In genomic region chr2:113078350-113078839, GRCh38 we compare ENCODE assay signal across 12 cellular contexts. TPM values are rescaled to one million over a fixed set of nuclear protein-coding genes. Genes with fewer than 3 reads are reported as not detected.
DNase-seq lines count a peak whose midpoint lies in the region; ATAC-seq and TF ChIP-seq lines count a peak whose summit lies in the region.
"Had no signal": no experiment of that assay in that cellular context is flagged by ENCODE, and none has a peak within 500 bp of the region (broad histone marks: within the 10 kb centered on the region; RNA-seq: fewer than 3 reads in every experiment).

No MANE protein-coding gene starts in this region.

- POLR2A ChIA-PET in Caco-2 (lab: Charles Lee), result no interaction called here

- in situ Hi-C loops in GM13977 (cut with MboI; ENCODE audit: low pct_unique_long_range_greater_than_20kb, low sequenced_read_pairs, unreplicated experiment), result no loop called here

- no peaks in the 10 kb centered on the region for H3K4me1 Mint-ChIP-seq in Caco-2 (ENCODE audit: low read depth, unreplicated experiment)
- H3K4me1 Mint-ChIP-seq: brain had no signal

- no peaks in the 10 kb centered on the region for H3K27me3 Mint-ChIP-seq in Caco-2 (ENCODE audit: insufficient read depth, unreplicated experiment)

- no TSS peak for BruUV-seq in Caco-2 (replicated peaks; lab: Mats Ljungman, UMichigan)

- intact Hi-C loops in Caco-2 (cut with micrococcal nuclease; ENCODE audit: unreplicated experiment), result no loop called here

- TF ChIP-seq POLR2A in suprapubic skin (IDR thresholded peaks at IDR 0.05), result no peak

- no peaks in the 10 kb centered on the region for H3K27me3 ChIP-seq in RWPE2 (ENCODE audit: insufficient read depth, poor library complexity, severe bottlenecking)
- H3K27me3 ChIP-seq in kidney epithelial cell (ENCODE audit: control insufficient read depth, insufficient read depth, low read length), result no peaks in the 10 kb centered on the region
- no peaks in the 10 kb centered on the region for H3K27me3 ChIP-seq in suprapubic skin
- H3K27me3 ChIP-seq in Caco-2 (replicated peaks; ENCODE audit: control insufficient read depth, insufficient read depth, low read length), result no peaks in the 10 kb centered on the region; the same call in 1 of the 2 replicates
- H3K27me3 ChIP-seq: uterus had no signal

- H3K4me3 Mint-ChIP-seq in Caco-2 (ENCODE audit: unreplicated experiment), result no peak overlapping the region
- H3K4me3 Mint-ChIP-seq: brain had no signal

- H3K9me3 ChIP-seq in RWPE2 (ENCODE audit: severe bottlenecking) (no peaks in the 10 kb centered on the region), suprapubic skin (no peaks in the 10 kb centered on the region), Caco-2 (no peaks in the 10 kb centered on the region)
- H3K9me3 ChIP-seq: uterus had no signal

- TF ChIP-seq CTCF in RWPE2 (IDR thresholded peaks at IDR 0.05; ENCODE audit: poor library complexity, severe bottlenecking) (peak; percentile 16), kidney epithelial cell (IDR thresholded peaks at IDR 0.05; ENCODE audit: insufficient read depth, low read length, poor library complexity, severe bottlenecking) (no peak), suprapubic skin (IDR thresholded peaks at IDR 0.05) (no peak), Caco-2 (IDR thresholded peaks at IDR 0.05; ENCODE audit: insufficient read depth in 1 of 2, low read depth in 1 of 2, low read length in 1 of 2, severe bottlenecking in 1 of 2, unreplicated experiment in 1 of 2) (no peak), GM13977 (IDR thresholded peaks at IDR 0.05; ENCODE audit: extremely low read depth, insufficient read depth, missing control alignments) (no peak)

- peaks cover 26% of the 10 kb centered on the region for H3K4me1 ChIP-seq in RWPE2 (ENCODE audit: insufficient read depth, poor library complexity, severe bottlenecking)
- H3K4me1 ChIP-seq in suprapubic skin, result peaks cover 17% of the 10 kb centered on the region
- H3K4me1 ChIP-seq in Caco-2, result no peaks in the 10 kb centered on the region
- H3K4me1 ChIP-seq: uterus had no signal

- H3K27ac ChIP-seq in RWPE2 (ENCODE audit: poor library complexity, severe bottlenecking), result peak overlapping the region; percentile 86
- peak overlapping the region; percentile 20 for H3K27ac ChIP-seq in suprapubic skin
- H3K27ac ChIP-seq: uterus had no signal

- H3K36me3 ChIP-seq in RWPE2 (ENCODE audit: low read depth) (no peaks in the 10 kb centered on the region), kidney epithelial cell (ENCODE audit: control insufficient read depth, insufficient read depth, low read length) (no peaks in the 10 kb centered on the region), suprapubic skin (no peaks in the 10 kb centered on the region), Caco-2 (ENCODE audit: control insufficient read depth, insufficient read depth, low read length) (no peaks in the 10 kb centered on the region)
- H3K36me3 ChIP-seq: uterus had no signal

- H3K27ac Mint-ChIP-seq in Caco-2 (ENCODE audit: unreplicated experiment), result no peak overlapping the region
- H3K27ac Mint-ChIP-seq: brain had no signal

- ATAC-seq in RWPE2 (ENCODE audit: low read depth) (peak; percentile 79), GM21529 (IDR thresholded peaks at IDR 0.05; ENCODE audit: unreplicated experiment) (no peak)

- no peaks in the 10 kb centered on the region for H3K9me3 Mint-ChIP-seq in Caco-2 (ENCODE audit: unreplicated experiment)

- DNase-seq in HPDE6-E6E7 (ENCODE audit: extremely low spot score) (peak; percentile 76), RWPE2 (ENCODE audit: low spot score) (peak; percentile 75), kidney epithelial cell (ENCODE audit: low read depth) (peak; percentile 67), suprapubic skin (ENCODE audit: low spot score in 2 of 2) (no peak), Caco-2 (no peak), GM13977 (ENCODE audit: low spot score) (no peak)
- DNase-seq: activated T-cell treated with anti-CD3 and anti-CD28 coated beads for 4 hours, DND-41, NCI-H146, uterus had no signal

- CTCF ChIA-PET in Caco-2 (lab: Charles Lee), result no interaction called here

- no peaks in the 10 kb centered on the region for H3K36me3 Mint-ChIP-seq in Caco-2 (ENCODE audit: insufficient read depth, unreplicated experiment)
- H3K36me3 Mint-ChIP-seq: brain had no signal

- no peak for TF ChIP-seq EP300 in suprapubic skin (IDR thresholded peaks at IDR 0.05)

- H3K4me3 ChIP-seq in RWPE2 (ENCODE audit: severe bottlenecking) (no peak overlapping the region), kidney epithelial cell (ENCODE audit: low read depth, low read length) (no peak overlapping the region), suprapubic skin (no peak overlapping the region), Caco-2 (ENCODE audit: low read depth, low read length) (no peak overlapping the region)
- H3K4me3 ChIP-seq: uterus had no signal

- WGBS in suprapubic skin, result 35% methylated on average over 6 of the region's 6 CpGs

RNA-seq across cellular contexts. Expression of gene IL1F10, which starts 10.6 kb away (rescaled TPM):
- total RNA-seq in kidney epithelial cell (not detected in 2 replicates), suprapubic skin (10 to 100 TPM in 3 of 4 donors, under 1 TPM in 1; 0.80 to 23.2 (median 18.3) TPM), Caco-2 (2022) (not detected in 2 replicates)
- total RNA-seq: uterus had no signal

RNA-seq across cellular contexts. Expression of gene IL36RN, which starts 19.4 kb away (rescaled TPM):
- total RNA-seq in kidney epithelial cell (0.04 and 0.34 TPM in 2 replicates), suprapubic skin (10 to 100 TPM in 3 of 4 donors, 1 to 10 TPM in 1; 7.7 to 73.9 (median 37.1) TPM), Caco-2 (2022) (0.19 TPM in 1 of 2 replicates, not detected in the other)
- total RNA-seq: uterus had no signal

RNA-seq across cellular contexts. Expression of gene IL36B, which starts 25.7 kb away (rescaled TPM):
- total RNA-seq in kidney epithelial cell (not detected in 2 replicates), suprapubic skin (1 to 10 TPM; 1.5 to 7.9 (median 4.0) TPM), Caco-2 (2022) (not detected in 2 replicates)
- total RNA-seq: uterus had no signal

RNA-seq across cellular contexts. Expression of gene IL1RN, which starts 49.0 kb away (rescaled TPM):
- total RNA-seq in kidney epithelial cell (8.8 and 11.3 TPM in 2 replicates), suprapubic skin (100 to 1,000 TPM; 129 to 147 (median 135) TPM), Caco-2 (2022) (not detected in 2 replicates)

Comparison
In these comparisons a context has a peak if more than half of its experiments do, and no peak if none do; other contexts are left out.
1. DNase-seq: peak in HPDE6-E6E7 (single experiment), RWPE2 (single experiment) and kidney epithelial cell (single experiment); none in suprapubic skin (0 of 2), Caco-2 (0 of 2) and GM13977 (single experiment).